ENCODE assay signal across 9 cellular contexts in the genomic region with DNA sequence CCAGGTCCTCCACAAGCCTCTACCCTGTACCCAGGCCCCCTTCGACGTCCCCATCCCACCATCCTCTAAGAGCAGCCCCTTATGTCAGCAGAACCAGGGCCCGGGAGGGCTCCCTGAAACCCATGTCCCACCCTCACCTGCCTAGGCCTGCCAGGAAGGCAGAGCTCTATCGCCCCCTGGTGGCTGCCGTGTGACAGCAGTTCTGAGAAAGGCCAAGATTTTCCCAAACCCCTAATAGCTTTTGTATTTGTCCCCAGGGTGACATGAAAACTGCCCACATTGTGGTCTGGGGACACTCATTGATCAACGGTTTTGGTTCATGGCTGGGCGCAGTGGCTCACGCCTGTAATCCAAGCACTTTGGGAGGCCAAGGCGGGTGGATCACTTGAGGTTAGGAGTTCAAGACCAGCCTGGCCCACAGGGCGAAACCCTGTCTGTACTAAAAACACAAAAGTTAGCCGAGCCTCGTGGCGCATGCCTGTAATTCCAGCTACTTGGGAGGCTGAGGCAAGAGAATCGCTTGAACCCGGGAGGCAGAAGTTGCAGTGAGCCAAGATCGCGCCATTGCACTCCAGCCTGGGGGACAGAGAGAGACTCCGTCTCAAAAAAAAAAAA. TPM values are rescaled to one million over a fixed set of nuclear protein-coding genes. Genes with fewer than 3 reads are reported as not detected.
DNase-seq lines count a peak whose midpoint lies in the region; ATAC-seq and TF ChIP-seq lines count a peak whose summit lies in the region.
"Not testable (repeated sequence)": the region's sequence is repeated elsewhere in the genome, so short reads cannot be mapped to it uniquely, and the experiment has no call there.
"Had no signal": no experiment of that assay in that cellular context is flagged by ENCODE, and none has a peak within 500 bp of the region (broad histone marks: within the 10 kb centered on the region; RNA-seq: fewer than 3 reads in every experiment).

No MANE protein-coding gene starts in this region.

- intact Hi-C loops in psoas muscle (cut with DNase I): loop anchor here (1.0 to 5.0 kb wide), 4 partner anchors 28 to 272 kb away; partner anchors contain the start of gene ARHGEF16 (in 1 of the 2)
- intact Hi-C loops in testis (cut with DNase I; ENCODE audit: low total_unique reads): not testable (repeated sequence)

- TF ChIP-seq POLR2A in testis (IDR thresholded peaks at IDR 0.05): not testable (repeated sequence)

- not testable (repeated sequence) for H3K9me2 ChIP-seq in Karpas-422 (replicated peaks; ENCODE audit: insufficient read depth, low read length); hepatocyte (replicated peaks; ENCODE audit: insufficient read depth)

- CTCF ChIA-PET in activated CD4-positive, alpha-beta memory T cell treated with anti-CD3 and anti-CD28 coated beads, Interleukin-2, amount 10 ng/mL, durations not matched to agents 7 days and 5 days (lab: Charles Lee): interaction anchor here (0.6 to 1.5 kb wide), 19 partner anchors 9 to 272 kb away, joined by 3 to 6 read pairs (median 3); no protein-coding TSS in a partner anchor

- not testable (repeated sequence) for H3K4me1 ChIP-seq in DND-41 (ENCODE audit: insufficient read depth, low read length); Karpas-422 (ENCODE audit: low read length); hepatocyte (ENCODE audit: insufficient read depth); psoas muscle; testis

- not testable (repeated sequence) for H3K4me1 Mint-ChIP-seq in activated CD4-positive, alpha-beta memory T cell treated with anti-CD3 and anti-CD28 coated beads, Interleukin-2, amount 10 ng/mL, durations not matched to agents 7 days and 5 days

- not testable (repeated sequence) for H3K4me2 ChIP-seq in DND-41 (ENCODE audit: insufficient read depth, low read length); Karpas-422 (ENCODE audit: low read depth, low read length, poor library complexity, severe bottlenecking); hepatocyte

- 39% methylated on average over 18 of the region's 18 CpGs for WGBS in hepatocyte (ENCODE audit: low lambda C conversion rate, missing lambda C conversion rate)
- 38 to 41% (median 40%) methylated on average over 18 of the region's 18 CpGs for WGBS in psoas muscle, 3 donors
- WGBS in testis, 2 donors: 48 to 50% methylated on average over 18 of the region's 18 CpGs

- not testable (repeated sequence) for H3K27ac ChIP-seq in DND-41 (ENCODE audit: low read length); Karpas-422 (ENCODE audit: low read length); caudate nucleus (ENCODE audit: low read depth, low read length); hepatocyte; psoas muscle; testis

- H3K36me3 ChIP-seq in DND-41 (ENCODE audit: insufficient read depth, low read length): peaks cover 28% of the 10 kb centered on the region
- H3K36me3 ChIP-seq in Karpas-422 (ENCODE audit: insufficient read depth, low read length); hepatocyte (replicated peaks; ENCODE audit: insufficient read depth, low read depth); psoas muscle (ENCODE audit: insufficient read depth in 1 of 2, low read depth in 1 of 2); testis (ENCODE audit: low read depth, missing control alignments): not testable (repeated sequence)

- H3K36me3 Mint-ChIP-seq in activated CD4-positive, alpha-beta memory T cell treated with anti-CD3 and anti-CD28 coated beads, Interleukin-2, amount 10 ng/mL, durations not matched to agents 7 days and 5 days (ENCODE audit: low read depth): not testable (repeated sequence)

- TF ChIP-seq CTCF in DND-41 (IDR thresholded peaks at IDR 0.05; ENCODE audit: borderline replicate concordance, extremely low read depth, low read length, poor library complexity, severe bottlenecking) (peak; percentile 93), hepatocyte (IDR thresholded peaks at IDR 0.05; ENCODE audit: poor library complexity) (peak; percentile 95), psoas muscle (IDR thresholded peaks at IDR 0.05) (peak; percentile 92), testis (IDR thresholded peaks at IDR 0.05) (peak; percentile 81 to 99 (median 93))

- H3K27me3 ChIP-seq in DND-41 (ENCODE audit: insufficient read depth, low read length, poor library complexity); Karpas-422 (ENCODE audit: low read length); hepatocyte; testis: not testable (repeated sequence)
- peaks cover 0 to 13% (median 7%) of the 10 kb centered on the region in 3 donors for H3K27me3 ChIP-seq in psoas muscle (ENCODE audit: insufficient read depth in 3 of 3, low read length in 2 of 3)

- POLR2A ChIA-PET in activated CD4-positive, alpha-beta memory T cell treated with anti-CD3 and anti-CD28 coated beads, Interleukin-2, amount 10 ng/mL, durations not matched to agents 7 days and 5 days (lab: Charles Lee): not testable (repeated sequence)

- H3K27ac Mint-ChIP-seq in activated CD4-positive, alpha-beta memory T cell treated with anti-CD3 and anti-CD28 coated beads, Interleukin-2, amount 10 ng/mL, durations not matched to agents 7 days and 5 days: not testable (repeated sequence)

- H3K9me3 Mint-ChIP-seq in activated CD4-positive, alpha-beta memory T cell treated with anti-CD3 and anti-CD28 coated beads, Interleukin-2, amount 10 ng/mL, durations not matched to agents 7 days and 5 days: not testable (repeated sequence)

- peaks cover 19% of the 10 kb centered on the region for H4K20me1 ChIP-seq in DND-41 (ENCODE audit: insufficient read depth, low read length)
- not testable (repeated sequence) for H4K20me1 ChIP-seq in Karpas-422 (ENCODE audit: insufficient read depth, low read depth, low read length); hepatocyte (ENCODE audit: insufficient read depth, poor library complexity, severe bottlenecking)

- H3K4me3 ChIP-seq in DND-41 (ENCODE audit: low read depth in 1 of 2, low read length in 2 of 2); Karpas-422 (ENCODE audit: low read length); hepatocyte; psoas muscle; testis: not testable (repeated sequence)

- DNase-seq in DND-41 (peak; percentile 71), Karpas-422 (peak; percentile 91), OCI-M1 (lab: John Stamatoyannopoulos, UW) (peak; percentile 82), caudate nucleus (lab: John Stamatoyannopoulos, UW) (peak in 54 of 61 donors; percentile 5 to 75 (median 50)), hepatocyte (ENCODE audit: low spot score) (peak; percentile 86), psoas muscle (peak; percentile 63 to 81), testis (peak; percentile 80)
- peak; percentile 73 for DNase-seq in activated CD4-positive, alpha-beta memory T cell treated with anti-CD3 and anti-CD28 coated beads, Interleukin-2, amount 10 ng/mL, durations not matched to agents 7 days and 5 days

- H3K9ac ChIP-seq in DND-41 (ENCODE audit: low read depth, low read length); Karpas-422 (ENCODE audit: low read length): not testable (repeated sequence)

- not testable (repeated sequence) for H3K27me3 Mint-ChIP-seq in activated CD4-positive, alpha-beta memory T cell treated with anti-CD3 and anti-CD28 coated beads, Interleukin-2, amount 10 ng/mL, durations not matched to agents 7 days and 5 days

- not testable (repeated sequence) for H3K4me3 Mint-ChIP-seq in activated CD4-positive, alpha-beta memory T cell treated with anti-CD3 and anti-CD28 coated beads, Interleukin-2, amount 10 ng/mL, durations not matched to agents 7 days and 5 days

- H3K79me2 ChIP-seq in DND-41 (ENCODE audit: insufficient read depth, low read length); Karpas-422 (ENCODE audit: low read length); hepatocyte: not testable (repeated sequence)

- H3K9me3 ChIP-seq in DND-41 (ENCODE audit: insufficient read depth, low read length, severe bottlenecking); Karpas-422 (ENCODE audit: low read length); hepatocyte (ENCODE audit: low read depth); psoas muscle; testis: not testable (repeated sequence)

- not testable (repeated sequence) for H2AFZ ChIP-seq in DND-41 (ENCODE audit: low read depth, low read length); Karpas-422 (ENCODE audit: low read length); hepatocyte

- ATAC-seq in DND-41 (ENCODE audit: insufficient read depth, low read depth) (peak; percentile 76), psoas muscle (peak; percentile 31 to 83 (median 70))

RNA-seq across cellular contexts. Expression of gene CCDC27, which starts 27.7 kb away (rescaled TPM):
- total RNA-seq in Karpas-422 (2014; rRNA removed; shearing (Covaris generic); ENCODE audit: low replicate concordance): not detected in 2 replicates
- not detected for total RNA-seq in activated CD4-positive, alpha-beta memory T cell treated with anti-CD3 and anti-CD28 coated beads, Interleukin-2, amount 10 ng/mL, durations not matched to agents 7 days and 5 days
- 0.17 and 0.72 TPM in 2 replicates for total RNA-seq in hepatocyte
- 0.59 and 0.73 TPM in 2 replicates for polyA plus RNA-seq in hepatocyte
- total RNA-seq in psoas muscle: under 1 TPM in 2 of 4 donors, not detected in 2; 0.16 to 0.17 TPM
- under 1 TPM in 2 of 3 donors, not detected in 1; 0.03 to 0.04 TPM for polyA plus RNA-seq in psoas muscle
- total RNA-seq in testis: 10 to 100 TPM; 10.6 to 18.3 TPM
- 28.4 TPM for polyA plus RNA-seq in testis (ENCODE audit: insufficient read depth, low read depth, low replicate concordance)
- polyA plus RNA-seq: esophagus had no signal

RNA-seq across cellular contexts. Expression of gene SMIM1, which starts 48.0 kb away (rescaled TPM):
- total RNA-seq in Karpas-422 (2014; rRNA removed; shearing (Covaris generic); ENCODE audit: low replicate concordance): 0.87 TPM in 1 of 2 replicates, not detected in the other
- total RNA-seq in activated CD4-positive, alpha-beta memory T cell treated with anti-CD3 and anti-CD28 coated beads, Interleukin-2, amount 10 ng/mL, durations not matched to agents 7 days and 5 days: not detected
- total RNA-seq in hepatocyte (21.0 and 33.6 TPM in 2 replicates), psoas muscle (1 to 10 TPM; 1.1 to 2.1 (median 1.5) TPM), testis (100 to 1,000 TPM; 205 to 213 TPM)
- polyA plus RNA-seq in hepatocyte (116 and 118 TPM in 2 replicates), psoas muscle (1 to 10 TPM in 1 of 3 donors, under 1 TPM in 2; 0.57 to 1.4 (median 0.60) TPM), testis (ENCODE audit: insufficient read depth, low read depth, low replicate concordance) (92.9 TPM)
